ENCODE assay signal across 16 cellular contexts in the genomic region with DNA sequence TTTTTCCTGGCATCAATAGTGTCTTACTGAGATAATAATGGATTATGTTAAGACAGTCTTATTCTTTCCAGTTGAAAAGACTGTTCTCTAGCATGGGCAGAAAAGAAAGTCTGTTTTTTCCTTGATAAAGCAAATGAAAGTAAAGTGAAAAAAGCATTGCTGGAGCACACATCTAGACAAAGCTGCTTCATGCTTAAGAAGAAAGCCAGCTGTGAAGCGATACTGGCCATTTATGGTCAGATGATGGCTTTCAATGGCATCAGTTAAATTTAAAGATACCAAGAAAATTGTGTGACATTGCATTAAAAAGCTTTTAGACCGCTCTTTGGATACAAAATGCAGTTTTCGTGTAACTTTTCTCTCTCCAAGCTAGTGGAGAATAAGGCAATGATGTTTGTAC.
"Had no signal": no experiment of that assay in that cellular context is flagged by ENCODE, and none has a peak within 500 bp of the region (broad histone marks: within the 10 kb centered on the region; RNA-seq: fewer than 3 reads in every experiment).

No MANE protein-coding gene starts in this region.

- H3K9me3 ChIP-seq: esophagus muscularis mucosa, upper lobe of right lung had no signal

- DNase-seq: activated CD4-positive, alpha-beta memory T cell treated with anti-CD3 and anti-CD28 coated beads for 36 hours; activated CD4-positive, alpha-beta T cell treated with anti-CD3 and anti-CD28 coated beads for 1 hour; activated effector memory CD4-positive, alpha-beta T cell treated with anti-CD3 and anti-CD28 coated beads, Interleukin-2, amount 50 U/mL, for 16 hours; activated T-cell treated with anti-CD3 and anti-CD28 coated beads, Interleukin-2, amount 50 U/mL, for 4 hours; amygdala; foreskin keratinocyte; hippocampal formation; left cardiac atrium; stimulated activated CD4-positive, alpha-beta T cell treated with anti-CD3 and anti-CD28 coated beads, Interleukin-4, amount 100 ng/mL, for 1 hour; stimulated activated CD8-positive, alpha-beta memory T cell treated with anti-CD3 and anti-CD28 coated beads, Interleukin-4, amount 100 ng/mL, for 48 hours; stimulated activated naive CD8-positive, alpha-beta T cell treated with anti-CD3 and anti-CD28 coated beads, Interleukin-15, Interleukin-2, amounts not matched to agents 100 U/mL and 50 U/mL, for 24 hours; T-helper 9 cell; upper lobe of right lung had no signal

- ATAC-seq: activated naive CD4-positive, alpha-beta T cell treated with anti-CD3 and anti-CD28 coated beads, Interleukin-2, amount 50 U/mL, for 72 hours; activated T-cell treated with anti-CD3 and anti-CD28 coated beads, Interleukin-2, amount 50 U/mL, for 4 hours; foreskin keratinocyte; left cardiac atrium; natural killer cell treated with Interleukin-12 subunit alpha and Interleukin-12 subunit beta and Interleukin-15 and Interleukin-18, amount 100 ng/mL, for 72 hours; stimulated activated naive CD8-positive, alpha-beta T cell treated with anti-CD3 and anti-CD28 coated beads, Interleukin-15, Interleukin-2, amounts not matched to agents 100 U/mL and 50 U/mL, for 24 hours; upper lobe of right lung had no signal

- H3K27ac ChIP-seq: esophagus muscularis mucosa, foreskin keratinocyte, upper lobe of right lung had no signal

- H3K4me1 ChIP-seq: esophagus muscularis mucosa, upper lobe of right lung had no signal

- H3K27me3 ChIP-seq: esophagus muscularis mucosa, foreskin keratinocyte, upper lobe of right lung had no signal

- H3K4me3 ChIP-seq: esophagus muscularis mucosa, upper lobe of right lung had no signal

- H3K36me3 ChIP-seq: esophagus muscularis mucosa, upper lobe of right lung had no signal
